ENCODE assay signal across 1 cellular context in the genomic region with DNA sequence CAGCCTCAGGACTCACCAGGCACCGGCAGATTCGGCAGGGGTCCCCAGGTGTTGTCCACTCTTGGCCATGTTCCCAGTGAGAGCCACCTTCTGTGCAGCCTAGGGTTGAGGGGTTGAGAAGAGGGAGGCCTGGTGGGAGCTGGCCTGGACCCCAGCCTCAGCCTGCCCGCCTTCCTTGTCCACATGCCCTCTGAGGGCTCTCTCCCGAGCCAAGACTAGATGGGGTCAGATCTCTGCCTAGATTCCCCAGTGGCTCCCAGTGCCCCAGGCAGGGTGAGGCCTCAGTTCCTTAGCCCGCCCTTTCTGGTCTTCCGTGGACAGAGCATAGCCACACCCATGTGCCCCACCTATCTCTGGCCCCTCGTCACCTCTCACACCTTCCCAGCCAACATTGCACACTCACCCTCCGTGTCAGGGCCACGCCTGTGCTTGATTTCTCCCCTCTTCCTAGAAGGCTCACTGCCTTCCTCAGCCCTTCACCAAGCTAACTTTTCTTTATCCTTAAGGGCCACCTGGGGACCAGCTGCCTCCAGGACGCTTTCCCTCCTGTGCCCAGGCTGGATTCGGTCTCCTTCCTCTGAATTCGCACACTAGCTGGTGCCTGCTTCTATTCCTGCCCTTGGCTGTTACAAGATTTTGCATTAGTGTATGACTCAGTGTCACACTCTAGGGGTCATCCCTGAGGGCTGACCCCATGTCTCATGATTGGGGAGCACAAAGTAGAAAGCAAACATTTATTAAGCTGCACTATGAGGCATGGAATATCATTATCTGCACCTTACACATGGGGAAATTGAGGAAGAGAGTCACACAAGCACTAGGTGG.
TF ChIP-seq lines count a peak whose summit lies in the region.

No MANE protein-coding gene starts in this region.

TF ChIP-seq in K562, 482 proteins besides CTCF, POLR2A, EP300 and RAD21 (continued from another document and continues in another):
- TF ChIP-seq, protein P1, sequence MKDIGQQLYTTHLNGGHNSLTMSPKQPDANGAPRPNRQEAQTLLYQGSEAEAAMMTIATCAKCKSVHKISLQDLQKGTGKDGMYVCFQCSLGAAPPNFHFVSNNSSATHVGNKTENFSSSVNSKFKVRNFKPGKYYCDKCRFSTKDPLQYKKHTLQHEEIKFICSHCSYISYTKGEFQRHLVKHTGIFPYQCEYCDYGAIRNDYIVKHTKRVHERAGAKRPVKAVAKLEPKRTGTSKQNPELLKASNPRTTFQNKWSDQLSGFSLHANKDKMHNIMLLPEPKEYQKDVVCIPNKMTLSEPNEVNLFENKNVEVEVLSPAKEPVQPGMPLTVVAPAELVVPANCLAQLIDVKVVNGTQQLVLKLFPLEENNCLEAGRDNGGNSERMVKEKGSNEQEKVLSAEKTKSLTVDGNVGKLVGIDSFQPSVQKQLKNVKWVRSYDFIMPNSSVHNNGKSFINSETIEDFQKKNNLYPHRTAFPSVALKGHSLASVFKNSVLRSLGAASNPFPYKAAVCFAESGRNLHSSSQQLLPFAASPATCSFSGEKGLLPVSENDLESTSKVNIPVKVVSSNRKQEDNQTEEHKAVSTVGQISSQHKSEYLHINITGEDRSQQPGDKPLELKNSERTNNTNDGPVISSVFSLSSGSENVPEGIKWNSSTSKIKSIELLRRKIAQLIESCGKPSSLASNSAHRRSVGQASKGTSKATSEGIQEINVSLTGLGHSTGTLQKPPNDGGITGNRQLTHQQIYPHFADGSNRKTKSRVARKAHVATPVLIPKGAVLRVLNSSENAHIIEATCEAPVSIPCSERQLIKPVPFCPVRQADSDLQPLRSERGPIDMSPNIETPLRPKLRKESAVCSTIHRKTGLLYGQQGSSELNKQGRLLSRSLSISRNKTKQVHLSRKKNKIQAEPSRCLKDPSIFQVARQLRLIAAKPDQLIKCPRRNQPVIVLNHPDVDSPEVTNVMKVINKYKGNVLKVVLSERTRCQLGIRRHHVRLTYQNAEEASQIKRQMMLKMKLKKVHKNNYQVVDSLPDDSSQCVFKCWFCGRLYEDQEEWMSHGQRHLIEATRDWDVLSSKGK (CRISPR knock-in tag; IDR thresholded peaks at IDR 0.05), result no peak
- TF ChIP-seq ARID4B (CRISPR knock-in tag; IDR thresholded peaks at IDR 0.05), result no peak
- TF ChIP-seq, protein P2, sequence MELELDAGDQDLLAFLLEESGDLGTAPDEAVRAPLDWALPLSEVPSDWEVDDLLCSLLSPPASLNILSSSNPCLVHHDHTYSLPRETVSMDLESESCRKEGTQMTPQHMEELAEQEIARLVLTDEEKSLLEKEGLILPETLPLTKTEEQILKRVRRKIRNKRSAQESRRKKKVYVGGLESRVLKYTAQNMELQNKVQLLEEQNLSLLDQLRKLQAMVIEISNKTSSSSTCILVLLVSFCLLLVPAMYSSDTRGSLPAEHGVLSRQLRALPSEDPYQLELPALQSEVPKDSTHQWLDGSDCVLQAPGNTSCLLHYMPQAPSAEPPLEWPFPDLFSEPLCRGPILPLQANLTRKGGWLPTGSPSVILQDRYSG (tag; conservative IDR thresholded peaks at IDR 0.05; ENCODE audit: low read depth), result 0 out of 2 replicates have a peak, but pooled peaks have one; percentile 13
- TF ChIP-seq HDGF (IDR thresholded peaks at IDR 0.05), result peak; percentile 57; the same call in 1 of the 2 replicates
- no peak for TF ChIP-seq CBFA2T2 (conservative IDR thresholded peaks at IDR 0.05)
- no peak for TF ChIP-seq SRSF3 (IDR thresholded peaks at IDR 0.05; ENCODE audit: insufficient read depth, low read length)
- no peak for TF ChIP-seq RAD51 (IDR thresholded peaks at IDR 0.05; ENCODE audit: borderline replicate concordance, low read depth)
- TF ChIP-seq CXXC5 (CRISPR knock-in tag; IDR thresholded peaks at IDR 0.05), result peak; percentile 47
- TF ChIP-seq, protein P3, sequence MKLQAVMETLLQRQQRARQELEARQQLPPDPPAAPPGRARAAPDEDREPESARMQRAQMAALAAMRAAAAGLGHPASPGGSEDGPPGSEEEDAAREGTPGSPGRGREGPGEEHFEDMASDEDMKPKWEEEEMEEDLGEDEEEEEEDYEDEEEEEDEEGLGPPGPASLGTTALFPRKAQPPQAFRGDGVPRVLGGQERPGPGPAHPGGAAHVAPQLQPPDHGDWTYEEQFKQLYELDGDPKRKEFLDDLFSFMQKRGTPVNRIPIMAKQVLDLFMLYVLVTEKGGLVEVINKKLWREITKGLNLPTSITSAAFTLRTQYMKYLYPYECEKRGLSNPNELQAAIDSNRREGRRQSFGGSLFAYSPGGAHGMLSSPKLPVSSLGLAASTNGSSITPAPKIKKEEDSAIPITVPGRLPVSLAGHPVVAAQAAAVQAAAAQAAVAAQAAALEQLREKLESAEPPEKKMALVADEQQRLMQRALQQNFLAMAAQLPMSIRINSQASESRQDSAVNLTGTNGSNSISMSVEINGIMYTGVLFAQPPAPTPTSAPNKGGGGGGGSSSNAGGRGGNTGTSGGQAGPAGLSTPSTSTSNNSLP (IDR thresholded peaks at IDR 0.05; ENCODE audit: borderline replicate concordance, low read depth, low read length), result no peak
- no peak for TF ChIP-seq TARDBP (IDR thresholded peaks at IDR 0.05)
- TF ChIP-seq, protein P4, sequence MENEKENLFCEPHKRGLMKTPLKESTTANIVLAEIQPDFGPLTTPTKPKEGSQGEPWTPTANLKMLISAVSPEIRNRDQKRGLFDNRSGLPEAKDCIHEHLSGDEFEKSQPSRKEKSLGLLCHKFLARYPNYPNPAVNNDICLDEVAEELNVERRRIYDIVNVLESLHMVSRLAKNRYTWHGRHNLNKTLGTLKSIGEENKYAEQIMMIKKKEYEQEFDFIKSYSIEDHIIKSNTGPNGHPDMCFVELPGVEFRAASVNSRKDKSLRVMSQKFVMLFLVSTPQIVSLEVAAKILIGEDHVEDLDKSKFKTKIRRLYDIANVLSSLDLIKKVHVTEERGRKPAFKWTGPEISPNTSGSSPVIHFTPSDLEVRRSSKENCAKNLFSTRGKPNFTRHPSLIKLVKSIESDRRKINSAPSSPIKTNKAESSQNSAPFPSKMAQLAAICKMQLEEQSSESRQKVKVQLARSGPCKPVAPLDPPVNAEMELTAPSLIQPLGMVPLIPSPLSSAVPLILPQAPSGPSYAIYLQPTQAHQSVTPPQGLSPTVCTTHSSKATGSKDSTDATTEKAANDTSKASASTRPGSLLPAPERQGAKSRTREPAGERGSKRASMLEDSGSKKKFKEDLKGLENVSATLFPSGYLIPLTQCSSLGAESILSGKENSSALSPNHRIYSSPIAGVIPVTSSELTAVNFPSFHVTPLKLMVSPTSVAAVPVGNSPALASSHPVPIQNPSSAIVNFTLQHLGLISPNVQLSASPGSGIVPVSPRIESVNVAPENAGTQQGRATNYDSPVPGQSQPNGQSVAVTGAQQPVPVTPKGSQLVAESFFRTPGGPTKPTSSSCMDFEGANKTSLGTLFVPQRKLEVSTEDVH (IDR thresholded peaks at IDR 0.05; ENCODE audit: low read depth, partially characterized antibody), result no peak
- TF ChIP-seq, protein P5, sequence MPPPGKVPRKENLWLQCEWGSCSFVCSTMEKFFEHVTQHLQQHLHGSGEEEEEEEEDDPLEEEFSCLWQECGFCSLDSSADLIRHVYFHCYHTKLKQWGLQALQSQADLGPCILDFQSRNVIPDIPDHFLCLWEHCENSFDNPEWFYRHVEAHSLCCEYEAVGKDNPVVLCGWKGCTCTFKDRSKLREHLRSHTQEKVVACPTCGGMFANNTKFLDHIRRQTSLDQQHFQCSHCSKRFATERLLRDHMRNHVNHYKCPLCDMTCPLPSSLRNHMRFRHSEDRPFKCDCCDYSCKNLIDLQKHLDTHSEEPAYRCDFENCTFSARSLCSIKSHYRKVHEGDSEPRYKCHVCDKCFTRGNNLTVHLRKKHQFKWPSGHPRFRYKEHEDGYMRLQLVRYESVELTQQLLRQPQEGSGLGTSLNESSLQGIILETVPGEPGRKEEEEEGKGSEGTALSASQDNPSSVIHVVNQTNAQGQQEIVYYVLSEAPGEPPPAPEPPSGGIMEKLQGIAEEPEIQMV (tag; conservative IDR thresholded peaks at IDR 0.05; ENCODE audit: low read depth), result no peak
- TF ChIP-seq FOXP1 (CRISPR knock-in tag; IDR thresholded peaks at IDR 0.05), result no peak
- no peak for TF ChIP-seq WHSC1 (IDR thresholded peaks at IDR 0.05; ENCODE audit: low read length)
- TF ChIP-seq RBM14 (IDR thresholded peaks at IDR 0.05; ENCODE audit: borderline replicate concordance, insufficient read depth, low read depth, low read length), result no peak
- TF ChIP-seq PHB (CRISPR knock-in tag; IDR thresholded peaks at IDR 0.05), result no peak
- TF ChIP-seq MEF2A (IDR thresholded peaks at IDR 0.05; ENCODE audit: control insufficient read depth, low read depth, low read length), result no peak
- no peak for TF ChIP-seq TFAM (CRISPR knock-in tag; conservative IDR thresholded peaks at IDR 0.05)
- TF ChIP-seq ZNF239 (CRISPR knock-in tag; IDR thresholded peaks at IDR 0.05), result no peak
- TF ChIP-seq UBTF (IDR thresholded peaks at IDR 0.05; ENCODE audit: borderline replicate concordance in 1 of 2, low read depth in 2 of 2, low read length in 2 of 2), result peak in 1 of 2 experiments; percentile 35; a peak in 1 of 4 replicates
- TF ChIP-seq, protein P6, sequence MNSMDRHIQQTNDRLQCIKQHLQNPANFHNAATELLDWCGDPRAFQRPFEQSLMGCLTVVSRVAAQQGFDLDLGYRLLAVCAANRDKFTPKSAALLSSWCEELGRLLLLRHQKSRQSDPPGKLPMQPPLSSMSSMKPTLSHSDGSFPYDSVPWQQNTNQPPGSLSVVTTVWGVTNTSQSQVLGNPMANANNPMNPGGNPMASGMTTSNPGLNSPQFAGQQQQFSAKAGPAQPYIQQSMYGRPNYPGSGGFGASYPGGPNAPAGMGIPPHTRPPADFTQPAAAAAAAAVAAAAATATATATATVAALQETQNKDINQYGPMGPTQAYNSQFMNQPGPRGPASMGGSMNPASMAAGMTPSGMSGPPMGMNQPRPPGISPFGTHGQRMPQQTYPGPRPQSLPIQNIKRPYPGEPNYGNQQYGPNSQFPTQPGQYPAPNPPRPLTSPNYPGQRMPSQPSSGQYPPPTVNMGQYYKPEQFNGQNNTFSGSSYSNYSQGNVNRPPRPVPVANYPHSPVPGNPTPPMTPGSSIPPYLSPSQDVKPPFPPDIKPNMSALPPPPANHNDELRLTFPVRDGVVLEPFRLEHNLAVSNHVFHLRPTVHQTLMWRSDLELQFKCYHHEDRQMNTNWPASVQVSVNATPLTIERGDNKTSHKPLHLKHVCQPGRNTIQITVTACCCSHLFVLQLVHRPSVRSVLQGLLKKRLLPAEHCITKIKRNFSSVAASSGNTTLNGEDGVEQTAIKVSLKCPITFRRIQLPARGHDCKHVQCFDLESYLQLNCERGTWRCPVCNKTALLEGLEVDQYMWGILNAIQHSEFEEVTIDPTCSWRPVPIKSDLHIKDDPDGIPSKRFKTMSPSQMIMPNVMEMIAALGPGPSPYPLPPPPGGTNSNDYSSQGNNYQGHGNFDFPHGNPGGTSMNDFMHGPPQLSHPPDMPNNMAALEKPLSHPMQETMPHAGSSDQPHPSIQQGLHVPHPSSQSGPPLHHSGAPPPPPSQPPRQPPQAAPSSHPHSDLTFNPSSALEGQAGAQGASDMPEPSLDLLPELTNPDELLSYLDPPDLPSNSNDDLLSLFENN (IDR thresholded peaks at IDR 0.05; ENCODE audit: low read depth in 2 of 2, low read length in 2 of 2), result no peak
- TF ChIP-seq ZNF449 (CRISPR knock-in tag; IDR thresholded peaks at IDR 0.05), result no peak
